13 cellular contexts compared by ENCODE assay signal in genomic region chr5:78530342-78531096, GRCh38.
DNase-seq lines count a peak whose midpoint lies in the region; ATAC-seq and TF ChIP-seq lines count a peak whose summit lies in the region.
"Had no signal": no experiment of that assay in that cellular context is flagged by ENCODE, and none has a peak within 500 bp of the region (broad histone marks: within the 10 kb centered on the region; RNA-seq: fewer than 3 reads in every experiment).

No MANE protein-coding gene starts in this region.

- no peak for TF ChIP-seq POLR2A in erythroblast (IDR thresholded peaks at IDR 0.05; ENCODE audit: low read length)

- no peak overlapping the region for H3K4me3 ChIP-seq in GM12865 (ENCODE audit: low read depth, low read length)
- H3K4me3 ChIP-seq: lung had no signal

- no peak for TF ChIP-seq CTCF in GM12865 (IDR thresholded peaks at IDR 0.05; ENCODE audit: insufficient read depth, low read depth, low read length, missing control alignments)

- no peak for ATAC-seq in GM18870 (IDR thresholded peaks at IDR 0.05; ENCODE audit: unreplicated experiment)

- DNase-seq in GM12865 (ENCODE audit: low read depth) (peak; percentile 55), RPMI7951 (ENCODE audit: low read depth) (peak; percentile 72), erythroblast (lab: John Stamatoyannopoulos, UW) (peak; percentile 30 to 72), pulmonary artery endothelial cell (ENCODE audit: low read depth, low spot score) (peak; percentile 75), NCI-H2081 (lab: John Stamatoyannopoulos, UW) (no peak), germinal center (ENCODE audit: low spot score) (no peak)
- no peak for DNase-seq in activated T-cell treated with anti-CD3 and anti-CD28 coated beads, Interleukin-2, amount 50 U/mL, for 48 hours
- DNase-seq: activated CD4-positive, alpha-beta T cell treated with anti-CD3 and anti-CD28 coated beads, Interleukin-2, amount 10 ng/mL, durations not matched to agents 7 days and 5 days; DMS153; NCI-H2029 treated with DMSO at 0.1 percent for 48 hours; SHP77 had no signal

Comparison
In these comparisons a context has a peak if more than half of its experiments do, and no peak if none do; other contexts are left out.
1. DNase-seq: peak in GM12865 (single experiment), RPMI7951 (single experiment), erythroblast (2 of 2) and pulmonary artery endothelial cell (single experiment); none in NCI-H2081 (0 of 2), activated T-cell treated with anti-CD3 and anti-CD28 coated beads, Interleukin-2, amount 50 U/mL, for 48 hours (0 of 2) and germinal center (single experiment).